ENCODE assay signal across 8 cellular contexts in the genomic region with DNA sequence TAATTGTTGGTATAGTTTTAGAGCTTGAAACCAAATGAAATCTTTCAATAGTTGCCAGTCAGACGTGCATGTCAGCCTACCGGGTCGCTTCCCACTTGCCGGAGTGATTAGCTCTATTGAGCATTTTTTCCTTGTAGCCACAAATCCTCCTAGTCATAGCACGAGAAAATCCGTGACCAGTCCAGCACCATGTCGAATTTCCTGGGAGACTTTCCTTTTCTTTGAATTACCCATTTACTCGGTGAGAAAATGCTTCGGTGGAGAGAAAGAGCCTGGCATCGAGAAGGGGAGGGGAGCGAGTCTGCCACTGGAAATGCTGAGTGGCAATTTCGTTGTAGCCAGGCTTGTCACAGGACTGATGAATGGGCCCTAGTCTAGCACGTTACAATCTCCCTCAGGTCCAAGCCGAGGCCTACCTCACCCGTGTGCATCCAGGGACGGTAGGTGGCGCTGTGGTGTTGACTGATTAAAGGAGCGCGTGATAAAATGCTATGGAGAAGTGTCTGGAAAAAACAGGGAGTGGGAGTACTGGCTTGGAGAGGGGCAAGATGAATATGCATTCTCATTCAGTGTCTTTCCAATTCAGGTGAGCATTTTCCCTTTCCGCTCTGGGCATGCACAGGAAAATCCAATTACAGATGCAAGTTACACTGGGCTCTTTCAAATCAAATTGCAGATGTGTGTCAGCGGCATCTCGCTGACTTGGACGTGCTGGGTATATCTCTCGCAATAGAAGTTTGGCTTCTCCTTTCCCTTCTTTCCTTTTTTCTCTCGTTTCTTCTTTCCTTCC.
DNase-seq lines count a peak whose midpoint lies in the region; ATAC-seq and TF ChIP-seq lines count a peak whose summit lies in the region.

No MANE protein-coding gene starts in this region.

- no peak overlapping the region for H2AK5ac ChIP-seq in mesendoderm (ENCODE audit: low read length)

- WGBS in mesendoderm (ENCODE audit: extremely low coverage, insufficient coverage, low lambda C conversion rate) = 100% methylated on average over 1 of the region's 25 CpGs

- no peak overlapping the region for H2BK15ac ChIP-seq in mesendoderm (replicated peaks; ENCODE audit: low read depth)

- no peak overlapping the region for H3K18ac ChIP-seq in mesendoderm (ENCODE audit: low read length)

- no peak overlapping the region for H3K27ac ChIP-seq in A673 (ENCODE audit: low read depth, low read length, poor library complexity, severe bottlenecking)
- no peak overlapping the region for H3K27ac ChIP-seq in effector memory CD4-positive, alpha-beta T cell (ENCODE audit: insufficient read depth, low read length, poor library complexity, severe bottlenecking)
- no peak overlapping the region for H3K27ac ChIP-seq in mesendoderm (ENCODE audit: low read depth, low read length)

- no peak overlapping the region for H3K23ac ChIP-seq in mesendoderm (ENCODE audit: low read length)

- H3K79me2 ChIP-seq in mesendoderm (ENCODE audit: control insufficient read depth, insufficient read depth, low read length) = no peaks in the 10 kb centered on the region

- POLR2A ChIA-PET in A673 (lab: Charles Lee; ENCODE audit: low non-redundant PET) = no interaction called here

- no peaks in the 10 kb centered on the region for H3K79me1 ChIP-seq in mesendoderm (ENCODE audit: low read length)

- no peak overlapping the region for H4K5ac ChIP-seq in mesendoderm (ENCODE audit: low read length)

- H2BK5ac ChIP-seq in mesendoderm (ENCODE audit: low read length) = no peak overlapping the region

- H3K9me3 ChIP-seq in A673 (ENCODE audit: low read depth, low read length, poor library complexity, severe bottlenecking) = no peaks in the 10 kb centered on the region
- no peaks in the 10 kb centered on the region for H3K9me3 ChIP-seq in effector memory CD4-positive, alpha-beta T cell (ENCODE audit: control insufficient read depth, low read length)

- no TSS peak for BruUV-seq in A673 (replicated peaks; lab: Mats Ljungman, UMichigan)

- H3K27me3 ChIP-seq in A673 (replicated peaks; ENCODE audit: insufficient read depth, low read depth, low read length, poor library complexity) = no peaks in the 10 kb centered on the region
- no peaks in the 10 kb centered on the region for H3K27me3 ChIP-seq in effector memory CD4-positive, alpha-beta T cell (replicated peaks; ENCODE audit: control insufficient read depth, insufficient read depth, low read length, poor library complexity, severe bottlenecking)
- no peaks in the 10 kb centered on the region for H3K27me3 ChIP-seq in mesendoderm (ENCODE audit: insufficient read depth, low read length, poor library complexity)

- H3K4me2 ChIP-seq in mesendoderm (ENCODE audit: low read length) = no peak overlapping the region

- H3K56ac ChIP-seq in mesendoderm (ENCODE audit: low read length) = no peak overlapping the region

- TF ChIP-seq CTCF in A673 (conservative IDR thresholded peaks at IDR 0.05; ENCODE audit: low read depth, low read length) = peak; percentile 93

- CTCF ChIA-PET in A673 (lab: Charles Lee) = no interaction called here

- no peaks in the 10 kb centered on the region for H3K36me3 ChIP-seq in A673 (ENCODE audit: insufficient read depth, low read length, poor library complexity, severe bottlenecking)
- no peaks in the 10 kb centered on the region for H3K36me3 ChIP-seq in effector memory CD4-positive, alpha-beta T cell (ENCODE audit: control insufficient read depth, insufficient read depth, low read length)
- H3K36me3 ChIP-seq in mesendoderm (ENCODE audit: control insufficient read depth, insufficient read depth, low read length) = no peaks in the 10 kb centered on the region

- no peak overlapping the region for H4K8ac ChIP-seq in mesendoderm (ENCODE audit: low read depth, low read length)

- H3K4ac ChIP-seq in mesendoderm (ENCODE audit: low read depth, low read length) = no peak overlapping the region

- no peak overlapping the region for H2BK120ac ChIP-seq in mesendoderm (ENCODE audit: low read depth, low read length)

- H3K9ac ChIP-seq in mesendoderm (ENCODE audit: low read length) = no peak overlapping the region

- DNase-seq in A673 (ENCODE audit: low spot score) (peak; percentile 83), NCI-H526 treated with DMSO at 0.1 percent for 48 hours (lab: John Stamatoyannopoulos, UW) (peak; percentile 65), mesendoderm (peak; percentile 91)
- DNase-seq in activated CD4-positive, alpha-beta T cell treated with anti-CD3 and anti-CD28 coated beads, Interleukin-2, amount 50 U/mL, for 4 hours = peak; percentile 42 to 47
- DNase-seq in effector memory CD4-positive, alpha-beta T cell = peak in 2 of 3 donors; percentile 7 to 9
- DNase-seq in stimulated activated CD8-positive, alpha-beta memory T cell treated with anti-CD3 and anti-CD28 coated beads, Interleukin-4, amount 100 ng/mL, for 24 hours (ENCODE audit: low read depth) = peak; percentile 48

- no peaks in the 10 kb centered on the region for H3K4me1 ChIP-seq in A673 (ENCODE audit: insufficient read depth, low read length, poor library complexity, severe bottlenecking)
- no peaks in the 10 kb centered on the region for H3K4me1 ChIP-seq in effector memory CD4-positive, alpha-beta T cell (ENCODE audit: control insufficient read depth, insufficient read depth, low read length, poor library complexity, severe bottlenecking)
- no peaks in the 10 kb centered on the region for H3K4me1 ChIP-seq in mesendoderm (ENCODE audit: control insufficient read depth, low read depth, low read length)

- intact Hi-C loops in A673 (cut with micrococcal nuclease; ENCODE audit: unreplicated experiment) = loop anchor here (2.0 to 10.0 kb wide), 2 partner anchors 299 to 1373 kb away; no protein-coding TSS in a partner anchor

- H3K4me3 ChIP-seq in A673 (ENCODE audit: low read depth, low read length, poor library complexity, severe bottlenecking) = no peak overlapping the region
- H3K4me3 ChIP-seq in effector memory CD4-positive, alpha-beta T cell (ENCODE audit: insufficient read depth, low read depth, low read length, poor library complexity, severe bottlenecking) = no peak overlapping the region
- no peak overlapping the region for H3K4me3 ChIP-seq in mesendoderm (ENCODE audit: low read length)

- ATAC-seq in GM18511 (IDR thresholded peaks at IDR 0.05; ENCODE audit: unreplicated experiment) = peak; percentile 47
- ATAC-seq in HG03097 (IDR thresholded peaks at IDR 0.05; ENCODE audit: low FRiP score, unreplicated experiment) = peak; percentile 54

Comparison
In these comparisons a context has a peak if more than half of its experiments do, and no peak if none do; other contexts are left out.
1. DNase-seq: peak in every context shown above with its lines; median percentile 91 in mesendoderm; 83 in A673; 65 in NCI-H526 treated with DMSO at 0.1 percent for 48 hours; 48 in stimulated activated CD8-positive, alpha-beta memory T cell treated with anti-CD3 and anti-CD28 coated beads, Interleukin-4, amount 100 ng/mL, for 24 hours; 44 in activated CD4-positive, alpha-beta T cell treated with anti-CD3 and anti-CD28 coated beads, Interleukin-2, amount 50 U/mL, for 4 hours; 8 in effector memory CD4-positive, alpha-beta T cell.